In genomic region chr17:51120739-51121619, GRCh38 we compare ENCODE assay signal across 8 cellular contexts. TPM values are rescaled to one million over a fixed set of nuclear protein-coding genes. Genes with fewer than 3 reads are reported as not detected.
DNase-seq lines count a peak whose midpoint lies in the region; ATAC-seq and TF ChIP-seq lines count a peak whose summit lies in the region.

Gene SPAG9 (minus strand): TSS chr17:51120868. CDS start chr17:51120656, 212 bp downstream.

- ATAC-seq in GM18909 (IDR thresholded peaks at IDR 0.05; ENCODE audit: poor library complexity, unreplicated experiment) (peak; percentile 79), HG03175 (IDR thresholded peaks at IDR 0.05; ENCODE audit: unreplicated experiment) (peak; percentile 74)

- no peak for TF ChIP-seq CTCF in AG04450 (IDR thresholded peaks at IDR 0.05; ENCODE audit: low read depth, low read length)

- H3K4me3 ChIP-seq in AG04450 (ENCODE audit: low read depth, low read length), result peak within 1 kb of the TSS; percentile 98

- no peaks in the 10 kb centered on the region; the same call in 1 of the 2 replicates for H3K9me3 ChIP-seq in AG04450 (ENCODE audit: control insufficient read depth, insufficient read depth, low read length)

- DNase-seq in AG04450 (ENCODE audit: low read depth, low spot score) (peak; percentile 87), NCI-H226 (peak; percentile 96), caudate nucleus (lab: John Stamatoyannopoulos, UW) (peak in 60 of 61 donors; percentile 45 to 96 (median 88)), iris pigment epithelial cell (ENCODE audit: low read depth) (peak; percentile 96)
- peak; percentile 68 to 88 (median 79) for DNase-seq in activated CD4-positive, CD25-positive, alpha-beta regulatory T cell (lab: John Stamatoyannopoulos, UW)
- peak; percentile 82 to 90 for DNase-seq in stimulated activated CD4-positive, alpha-beta T cell treated with anti-CD3 and anti-CD28 coated beads, Interleukin-12 subunit alpha, Interleukin-12 subunit beta, amount 100 ng/mL, for 24 hours (ENCODE audit: low read depth in 2 of 2)

- H3K27me3 ChIP-seq in AG04450 (ENCODE audit: control insufficient read depth, insufficient read depth, low read length), result no peaks in the 10 kb centered on the region

- POLR2A ChIA-PET in AG04450 (lab: Yijun Ruan, JAX), result interaction anchor here (0.6 to 1.5 kb wide), 4 partner anchors 32 to 64 kb away, joined by 4 to 10 read pairs (median 4); partner anchors contain the start of gene NME1

- peak within 1 kb of the TSS; percentile 98 for H3K27ac ChIP-seq in AG04450 (ENCODE audit: low read depth, low read length)
- peak within 1 kb of the TSS; percentile 98 for H3K27ac ChIP-seq in caudate nucleus (ENCODE audit: low read depth, low read length)

- CTCF ChIA-PET in AG04450 (lab: Charles Lee), result interaction anchor here (0.7 to 1.8 kb wide), 3 partner anchors 32 to 119 kb away, joined by 3 to 4 read pairs (median 4); partner anchors contain the start of gene NME1

RNA-seq across cellular contexts. Expression of gene SPAG9, which starts in this region (rescaled TPM):
- polyA plus RNA-seq in AG04450 (2011; rRNA removed), result 31.4 and 42.1 TPM in 2 replicates
- polyA minus RNA-seq in AG04450 (2011; rRNA and poly(A)+ RNA removed), result 47.6 and 62.3 TPM in 2 replicates

Comparison
In these comparisons a context has a peak if more than half of its experiments do, and no peak if none do; other contexts are left out.
1. Peak in every context shown above with its lines: DNase-seq, ATAC-seq, H3K4me3 ChIP-seq and H3K27ac ChIP-seq.